ENCODE assay signal across 23 cellular contexts in genomic region chr5:164824671-164825070, GRCh38.
"Had no signal": no experiment of that assay in that cellular context is flagged by ENCODE, and none has a peak within 500 bp of the region (broad histone marks: within the 10 kb centered on the region; RNA-seq: fewer than 3 reads in every experiment).

No MANE protein-coding gene starts in this region.

- DNase-seq: colonic mucosa; effector CD8-positive, alpha-beta T cell; hypothalamus; immature natural killer cell; islet precursor cell; kidney glomerular epithelial cell; left colon; left ventricle myocardium superior; lower lobe of right lung; natural killer cell; right cardiac atrium; spleen; stimulated activated CD4-positive, alpha-beta T cell treated with anti-CD3 and anti-CD28 coated beads, Interleukin-4, amount 100 ng/mL, for 4 hours; stimulated activated naive CD8-positive, alpha-beta T cell treated with anti-CD3 and anti-CD28 coated beads, Interleukin-15, Interleukin-2, amounts not matched to agents 100 U/mL and 50 U/mL, for 24 hours; substantia nigra; testis; tibial artery had no signal

- H3K9ac ChIP-seq: neural progenitor cell had no signal

- H3K4me1 Mint-ChIP-seq: immature natural killer cell; natural killer cell; stimulated activated memory B cell treated with anti-CD40 and anti-IgM and Interleukin-4, amounts not matched to agents 10 μg/mL and 1 μg/mL and 100 μg/mL, for 72 hours had no signal

- H3K9me3 ChIP-seq: colonic mucosa, lower lobe of right lung, prostate gland, spleen, testis, tibial artery had no signal

- H3K27ac Mint-ChIP-seq: dendritic cell treated with granulocyte-macrophage colony-stimulating factor and Interleukin-4, amounts not matched to agents 40 ng/mL and 50 ng/mL, for 4 days; immature natural killer cell; natural killer cell; neural progenitor cell; stimulated activated memory B cell treated with anti-CD40 and anti-IgM and Interleukin-4, amounts not matched to agents 10 μg/mL and 1 μg/mL and 100 μg/mL, for 72 hours; type B pancreatic cell had no signal

- H3K27me3 ChIP-seq: colonic mucosa, neural progenitor cell, spleen, testis, tibial artery had no signal

- ATAC-seq: left colon; left ventricle myocardium superior; lower lobe of right lung; natural killer cell; right cardiac atrium; stimulated activated memory B cell treated with anti-CD40 and anti-IgM and Interleukin-4, amounts not matched to agents 10 μg/mL and 1 μg/mL and 100 μg/mL, for 72 hours; stimulated activated naive CD8-positive, alpha-beta T cell treated with anti-CD3 and anti-CD28 coated beads, Interleukin-15, Interleukin-2, amounts not matched to agents 100 U/mL and 50 U/mL, for 24 hours had no signal

- H3K4me3 Mint-ChIP-seq: dendritic cell treated with granulocyte-macrophage colony-stimulating factor and Interleukin-4, amounts not matched to agents 40 ng/mL and 50 ng/mL, for 4 days; immature natural killer cell; natural killer cell; neural progenitor cell; stimulated activated memory B cell treated with anti-CD40 and anti-IgM and Interleukin-4, amounts not matched to agents 10 μg/mL and 1 μg/mL and 100 μg/mL, for 72 hours; type B pancreatic cell had no signal

- H3K27ac ChIP-seq: colonic mucosa, lower lobe of right lung, neural progenitor cell, prostate gland, skin epidermis, spleen, testis, tibial artery had no signal

- H3K36me3 ChIP-seq: colonic mucosa, lower lobe of right lung, neural progenitor cell, prostate gland, spleen, tibial artery had no signal

- H3K4me1 ChIP-seq: colonic mucosa, lower lobe of right lung, neural progenitor cell, prostate gland, spleen, testis, tibial artery had no signal

- H2AFZ ChIP-seq: neural progenitor cell had no signal

- H3K27me3 Mint-ChIP-seq: dendritic cell treated with granulocyte-macrophage colony-stimulating factor and Interleukin-4, amounts not matched to agents 40 ng/mL and 50 ng/mL, for 4 days; stimulated activated memory B cell treated with anti-CD40 and anti-IgM and Interleukin-4, amounts not matched to agents 10 μg/mL and 1 μg/mL and 100 μg/mL, for 72 hours had no signal

- H3K9me3 Mint-ChIP-seq: dendritic cell treated with granulocyte-macrophage colony-stimulating factor and Interleukin-4, amounts not matched to agents 40 ng/mL and 50 ng/mL, for 4 days; stimulated activated memory B cell treated with anti-CD40 and anti-IgM and Interleukin-4, amounts not matched to agents 10 μg/mL and 1 μg/mL and 100 μg/mL, for 72 hours had no signal

- H3K4me2 ChIP-seq: neural progenitor cell had no signal

- H3K4me3 ChIP-seq: colonic mucosa, lower lobe of right lung, neural progenitor cell, prostate gland, skin epidermis, testis, tibial artery had no signal

- H3K36me3 Mint-ChIP-seq: immature natural killer cell; natural killer cell; neural progenitor cell; stimulated activated memory B cell treated with anti-CD40 and anti-IgM and Interleukin-4, amounts not matched to agents 10 μg/mL and 1 μg/mL and 100 μg/mL, for 72 hours; type B pancreatic cell had no signal
